ENCODE assay signal across 1 cellular context in the genomic region with DNA sequence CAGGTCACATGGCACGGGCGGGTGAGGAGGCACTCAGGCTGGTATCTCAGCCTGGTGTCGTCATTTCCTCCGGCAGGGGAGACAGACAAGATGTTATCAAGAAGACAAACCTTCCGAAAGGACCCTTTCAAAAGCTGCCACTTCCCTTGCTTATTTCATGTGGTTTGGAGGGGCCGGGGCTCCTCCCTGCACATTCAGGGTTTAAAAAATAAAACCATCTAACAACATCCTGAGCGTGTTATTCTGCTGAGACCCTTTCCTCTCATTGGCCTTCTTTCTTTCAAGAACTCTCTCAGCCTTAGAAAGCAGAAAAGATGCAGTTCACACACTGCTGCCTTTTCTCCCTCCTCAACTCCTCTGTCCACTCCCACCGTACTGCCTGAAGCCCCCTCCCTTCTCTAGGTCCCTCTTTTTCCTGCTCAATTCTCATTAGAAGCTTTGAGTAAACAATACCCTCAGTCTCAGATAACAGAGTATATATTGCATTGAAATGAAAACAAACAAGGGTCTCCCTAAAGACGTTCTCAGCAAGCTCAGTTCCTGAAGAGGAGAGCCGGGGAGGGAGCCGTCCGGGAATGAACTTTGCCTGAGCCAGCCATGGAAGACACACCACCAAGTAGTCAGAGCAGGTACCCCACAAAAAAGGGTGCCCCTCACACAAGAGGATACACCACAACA.
A peak's percentile ranks its signal among the peaks of the same experiment; 100 is the strongest.
TF ChIP-seq lines count a peak whose summit lies in the region.

No MANE protein-coding gene starts in this region.

TF ChIP-seq in HEK293, 187 proteins besides CTCF, POLR2A, EP300 and RAD21 (continued from another document and continues in another):
- TF ChIP-seq ZBTB49 (tag by site-specific recombination; IDR thresholded peaks at IDR 0.05; ENCODE audit: low read depth) = no peak
- TF ChIP-seq ZNF664 (tag by site-specific recombination; IDR thresholded peaks at IDR 0.05) = no peak
- no peak for TF ChIP-seq ZNF121 (tag by site-specific recombination; IDR thresholded peaks at IDR 0.05)
- no peak for TF ChIP-seq OVOL3 (tag by site-specific recombination; IDR thresholded peaks at IDR 0.05)
- no peak; the same call in none of the 2 replicates for TF ChIP-seq ZNF623 (tag by site-specific recombination; IDR thresholded peaks at IDR 0.05)
- no peak for TF ChIP-seq ZNF76 (tag by site-specific recombination; IDR thresholded peaks at IDR 0.05; ENCODE audit: borderline replicate concordance, low read depth)
- TF ChIP-seq ZNF16 (tag by site-specific recombination; IDR thresholded peaks at IDR 0.05; ENCODE audit: low read depth) = no peak
- TF ChIP-seq TSHZ1 (tag by site-specific recombination; IDR thresholded peaks at IDR 0.05; ENCODE audit: borderline replicate concordance) = no peak
- TF ChIP-seq ZNF350 (tag by site-specific recombination; IDR thresholded peaks at IDR 0.05) = no peak
- TF ChIP-seq ZNF488 (tag by site-specific recombination; IDR thresholded peaks at IDR 0.05) = no peak
- TF ChIP-seq KLF8 (tag by site-specific recombination; IDR thresholded peaks at IDR 0.05) = no peak
- TF ChIP-seq ZNF621 (tag by site-specific recombination; IDR thresholded peaks at IDR 0.05) = no peak
- TF ChIP-seq ZNF792 (tag by site-specific recombination; IDR thresholded peaks at IDR 0.05) = no peak
- TF ChIP-seq ZNF341 (tag by site-specific recombination; IDR thresholded peaks at IDR 0.05; ENCODE audit: low read depth) = peak; percentile 51; the same call in 1 of the 2 replicates
- peak; percentile 42; the same call in 1 of the 2 replicates for TF ChIP-seq ZNF580 (tag by site-specific recombination; IDR thresholded peaks at IDR 0.05)
- peak; percentile 86 for TF ChIP-seq ZNF18 (tag by site-specific recombination; IDR thresholded peaks at IDR 0.05)
- TF ChIP-seq ZNF513 (tag by site-specific recombination; IDR thresholded peaks at IDR 0.05) = no peak
- no peak for TF ChIP-seq BCL11B (tag by site-specific recombination; IDR thresholded peaks at IDR 0.05; ENCODE audit: low read depth)
- TF ChIP-seq ZNF501 (tag by site-specific recombination; IDR thresholded peaks at IDR 0.05) = no peak
- TF ChIP-seq EGR2 (tag by site-specific recombination; IDR thresholded peaks at IDR 0.05; ENCODE audit: low read depth) = no peak
- TF ChIP-seq ZBTB6 (tag by site-specific recombination; IDR thresholded peaks at IDR 0.05) = no peak
- no peak for TF ChIP-seq ZNF837 (tag by site-specific recombination; IDR thresholded peaks at IDR 0.05)
- TF ChIP-seq ZBTB48 (tag by site-specific recombination; IDR thresholded peaks at IDR 0.05) = peak; percentile 24; the same call in 1 of the 2 replicates
- no peak for TF ChIP-seq ZNF174 (tag by site-specific recombination; IDR thresholded peaks at IDR 0.05)
- TF ChIP-seq, protein P1, sequence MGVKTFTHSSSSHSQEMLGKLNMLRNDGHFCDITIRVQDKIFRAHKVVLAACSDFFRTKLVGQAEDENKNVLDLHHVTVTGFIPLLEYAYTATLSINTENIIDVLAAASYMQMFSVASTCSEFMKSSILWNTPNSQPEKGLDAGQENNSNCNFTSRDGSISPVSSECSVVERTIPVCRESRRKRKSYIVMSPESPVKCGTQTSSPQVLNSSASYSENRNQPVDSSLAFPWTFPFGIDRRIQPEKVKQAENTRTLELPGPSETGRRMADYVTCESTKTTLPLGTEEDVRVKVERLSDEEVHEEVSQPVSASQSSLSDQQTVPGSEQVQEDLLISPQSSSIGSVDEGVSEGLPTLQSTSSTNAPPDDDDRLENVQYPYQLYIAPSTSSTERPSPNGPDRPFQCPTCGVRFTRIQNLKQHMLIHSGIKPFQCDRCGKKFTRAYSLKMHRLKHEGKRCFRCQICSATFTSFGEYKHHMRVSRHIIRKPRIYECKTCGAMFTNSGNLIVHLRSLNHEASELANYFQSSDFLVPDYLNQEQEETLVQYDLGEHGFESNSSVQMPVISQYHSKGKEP (tag by site-specific recombination; IDR thresholded peaks at IDR 0.05) = peak; percentile 41; the same call in 1 of the 2 replicates
- TF ChIP-seq TCF7L2 (IDR thresholded peaks at IDR 0.05; ENCODE audit: borderline replicate concordance, low read depth, low read length) = peak; percentile 33; the same call in 1 of the 2 replicates
- no peak for TF ChIP-seq KLF16 (tag by site-specific recombination; IDR thresholded peaks at IDR 0.05)
- TF ChIP-seq ZNF2 (tag by site-specific recombination; IDR thresholded peaks at IDR 0.05) = no peak
- TF ChIP-seq ZNF239 (tag by site-specific recombination; IDR thresholded peaks at IDR 0.05) = no peak
- 0 out of 2 replicates have a peak, but pooled peaks have one; percentile 59 for TF ChIP-seq KLF7 (tag by site-specific recombination; IDR thresholded peaks at IDR 0.05; ENCODE audit: borderline replicate concordance)
- TF ChIP-seq ZNF777 (tag by site-specific recombination; IDR thresholded peaks at IDR 0.05; ENCODE audit: borderline replicate concordance) = no peak
- TF ChIP-seq ZNF610 (tag by site-specific recombination; IDR thresholded peaks at IDR 0.05; ENCODE audit: borderline replicate concordance) = no peak
- no peak for TF ChIP-seq ZNF214 (tag by site-specific recombination; IDR thresholded peaks at IDR 0.05; ENCODE audit: borderline replicate concordance)
- TF ChIP-seq, protein P2, sequence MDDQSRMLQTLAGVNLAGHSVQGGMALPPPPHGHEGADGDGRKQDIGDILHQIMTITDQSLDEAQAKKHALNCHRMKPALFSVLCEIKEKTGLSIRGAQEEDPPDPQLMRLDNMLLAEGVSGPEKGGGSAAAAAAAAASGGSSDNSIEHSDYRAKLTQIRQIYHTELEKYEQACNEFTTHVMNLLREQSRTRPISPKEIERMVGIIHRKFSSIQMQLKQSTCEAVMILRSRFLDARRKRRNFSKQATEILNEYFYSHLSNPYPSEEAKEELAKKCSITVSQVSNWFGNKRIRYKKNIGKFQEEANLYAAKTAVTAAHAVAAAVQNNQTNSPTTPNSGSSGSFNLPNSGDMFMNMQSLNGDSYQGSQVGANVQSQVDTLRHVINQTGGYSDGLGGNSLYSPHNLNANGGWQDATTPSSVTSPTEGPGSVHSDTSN (CRISPR knock-in tag; IDR thresholded peaks at IDR 0.05) = no peak
- TF ChIP-seq, protein P3, sequence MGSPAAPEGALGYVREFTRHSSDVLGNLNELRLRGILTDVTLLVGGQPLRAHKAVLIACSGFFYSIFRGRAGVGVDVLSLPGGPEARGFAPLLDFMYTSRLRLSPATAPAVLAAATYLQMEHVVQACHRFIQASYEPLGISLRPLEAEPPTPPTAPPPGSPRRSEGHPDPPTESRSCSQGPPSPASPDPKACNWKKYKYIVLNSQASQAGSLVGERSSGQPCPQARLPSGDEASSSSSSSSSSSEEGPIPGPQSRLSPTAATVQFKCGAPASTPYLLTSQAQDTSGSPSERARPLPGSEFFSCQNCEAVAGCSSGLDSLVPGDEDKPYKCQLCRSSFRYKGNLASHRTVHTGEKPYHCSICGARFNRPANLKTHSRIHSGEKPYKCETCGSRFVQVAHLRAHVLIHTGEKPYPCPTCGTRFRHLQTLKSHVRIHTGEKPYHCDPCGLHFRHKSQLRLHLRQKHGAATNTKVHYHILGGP (tag by site-specific recombination; IDR thresholded peaks at IDR 0.05) = peak; percentile 93
- no peak for TF ChIP-seq ZNF169 (tag by site-specific recombination; IDR thresholded peaks at IDR 0.05)
- TF ChIP-seq SP2 (tag by site-specific recombination; IDR thresholded peaks at IDR 0.05) = peak; percentile 46
- TF ChIP-seq YY2 (tag by site-specific recombination; IDR thresholded peaks at IDR 0.05) = no peak
- TF ChIP-seq ZNF654 (tag by site-specific recombination; IDR thresholded peaks at IDR 0.05; ENCODE audit: low read depth) = no peak
- no peak for TF ChIP-seq ZBTB1 (tag by site-specific recombination; IDR thresholded peaks at IDR 0.05)
- TF ChIP-seq GFI1B (tag by site-specific recombination; IDR thresholded peaks at IDR 0.05) = peak; percentile 2; the same call in 1 of the 2 replicates
- peak; percentile 15; the same call in 1 of the 2 replicates for TF ChIP-seq ZBTB8A (tag by site-specific recombination; IDR thresholded peaks at IDR 0.05)
- TF ChIP-seq ZFP37 (tag by site-specific recombination; IDR thresholded peaks at IDR 0.05) = no peak
- no peak for TF ChIP-seq ZNF785 (tag by site-specific recombination; IDR thresholded peaks at IDR 0.05)
- TF ChIP-seq ZFP69B (tag by site-specific recombination; IDR thresholded peaks at IDR 0.05) = no peak
